16 cellular contexts compared by ENCODE assay signal in genomic region chr10:103732339-103732738, GRCh38.
DNase-seq lines count a peak whose midpoint lies in the region; ATAC-seq and TF ChIP-seq lines count a peak whose summit lies in the region.
"Had no signal": no experiment of that assay in that cellular context is flagged by ENCODE, and none has a peak within 500 bp of the region (broad histone marks: within the 10 kb centered on the region; RNA-seq: fewer than 3 reads in every experiment).

No MANE protein-coding gene starts in this region.

- H3K9me3 Mint-ChIP-seq in nephron, result no peaks in the 10 kb centered on the region
- H3K9me3 Mint-ChIP-seq: CD4-positive, alpha-beta memory T cell; H9 had no signal

- POLR2A ChIA-PET in RWPE1 (lab: Yijun Ruan, JAX; ENCODE audit: low non-redundant PET), result no interaction called here

- no peak for TF ChIP-seq POLR2A in esophagus squamous epithelium (IDR thresholded peaks at IDR 0.05)

- no peak for ATAC-seq in GM19463 (IDR thresholded peaks at IDR 0.05; ENCODE audit: unreplicated experiment)
- no peak for ATAC-seq in GM18519 (IDR thresholded peaks at IDR 0.05; ENCODE audit: low FRiP score, unreplicated experiment)
- no peak for ATAC-seq in lower lobe of right lung
- ATAC-seq: Right ventricle myocardium inferior had no signal

- peaks cover 40% of the 10 kb centered on the region for H3K4me1 Mint-ChIP-seq in nephron

- H3K4me1 ChIP-seq in esophagus squamous epithelium (peaks cover 8 to 81% (median 21%) of the 10 kb centered on the region in 3 donors), lower lobe of right lung (peaks cover 9% of the 10 kb centered on the region)

- TF ChIP-seq CTCF in RWPE1 (conservative IDR thresholded peaks at IDR 0.05; ENCODE audit: low read depth) (no peak), esophagus squamous epithelium (IDR thresholded peaks at IDR 0.05) (no peak), nephron (IDR thresholded peaks at IDR 0.05; ENCODE audit: unreplicated experiment in 3 of 3) (no peak), lower lobe of right lung (IDR thresholded peaks at IDR 0.05) (no peak)

- 80 to 84% methylated on average over 5 to 6 of the region's 8 CpGs for WGBS in esophagus squamous epithelium, 2 donors

- H3K27me3 ChIP-seq in esophagus squamous epithelium (no peaks in the 10 kb centered on the region), lower lobe of right lung (ENCODE audit: low read depth) (no peaks in the 10 kb centered on the region)

- H3K9me3 ChIP-seq in esophagus squamous epithelium, result no peaks in the 10 kb centered on the region
- H3K9me3 ChIP-seq in lower lobe of right lung, result no peaks in the 10 kb centered on the region

- peak overlapping the region; percentile 19 for H3K27ac ChIP-seq in RWPE1
- H3K27ac ChIP-seq in esophagus squamous epithelium, result peak overlapping the region in 3 of 4 donors; percentile 75 to 90 (median 90)
- no peak overlapping the region for H3K27ac ChIP-seq in lower lobe of right lung

- CTCF ChIA-PET in RWPE1 (lab: Yijun Ruan, JAX), result interaction anchor here (0.8 kb wide), 1 partner anchor 123 kb away, joined by 3 read pairs; the partner anchor contains the start of gene SH3PXD2A

- peaks cover 8% of the 10 kb centered on the region for H3K27me3 Mint-ChIP-seq in nephron (ENCODE audit: low read depth)
- H3K27me3 Mint-ChIP-seq: CD4-positive, alpha-beta memory T cell had no signal

- peak overlapping the region; percentile 72 to 87 (median 75) for H3K27ac Mint-ChIP-seq in nephron

- DNase-seq in RWPE1 (ENCODE audit: low spot score) (no peak), esophagus squamous epithelium (lab: John Stamatoyannopoulos, UW) (no peak), midbrain (lab: John Stamatoyannopoulos, UW) (no peak), lower lobe of right lung (no peak)
- DNase-seq: Calu3; CD4-positive, alpha-beta memory T cell; H9; MV-4-11; NCI-H1436; NCI-H2029; NCI-H2171 treated with DMSO at 0.1 percent for 48 hours; NCI-H748 treated with DMSO at 0.1 percent for 48 hours had no signal

- intact Hi-C loops in esophagus squamous epithelium (cut with DNase I) (no loop called here), lower lobe of right lung (cut with DNase I) (no loop called here)

- no peak overlapping the region for H3K4me3 Mint-ChIP-seq in nephron
- H3K4me3 Mint-ChIP-seq: CD4-positive, alpha-beta memory T cell; H9 had no signal

- H3K4me3 ChIP-seq in esophagus squamous epithelium (no peak overlapping the region), lower lobe of right lung (no peak overlapping the region)

- H3K36me3 ChIP-seq in esophagus squamous epithelium, result peaks cover 0 to 36% (median 0%) of the 10 kb centered on the region in 3 donors
- H3K36me3 ChIP-seq in lower lobe of right lung, result no peaks in the 10 kb centered on the region

- H3K36me3 Mint-ChIP-seq in nephron (ENCODE audit: low read depth), result no peaks in the 10 kb centered on the region
- H3K36me3 Mint-ChIP-seq: CD4-positive, alpha-beta memory T cell had no signal
